ENCODE assay signal across 9 cellular contexts in the genomic region with DNA sequence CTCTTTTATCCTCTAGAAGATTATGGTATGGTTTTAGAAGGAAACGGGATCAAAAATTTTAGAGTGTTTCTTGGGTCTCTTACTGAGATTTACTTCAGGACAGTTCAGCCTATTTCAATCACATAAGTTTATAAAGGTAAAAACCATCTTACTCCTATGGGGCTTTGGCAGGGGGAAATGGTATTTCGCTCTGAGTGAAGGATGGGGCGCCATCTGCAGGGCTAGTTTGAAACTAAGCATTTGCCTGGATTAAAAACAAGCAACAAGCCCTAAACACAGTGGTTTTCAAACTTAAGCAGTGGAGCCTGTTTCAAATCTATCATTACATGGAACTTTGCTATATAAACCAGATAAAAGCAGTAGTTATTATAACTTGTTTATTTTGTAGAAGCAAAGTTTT.
DNase-seq lines count a peak whose midpoint lies in the region; ATAC-seq and TF ChIP-seq lines count a peak whose summit lies in the region.
"Had no signal": no experiment of that assay in that cellular context is flagged by ENCODE, and none has a peak within 500 bp of the region (broad histone marks: within the 10 kb centered on the region; RNA-seq: fewer than 3 reads in every experiment).

No MANE protein-coding gene starts in this region.

- H3K9me3 Mint-ChIP-seq in activated CD4-positive, alpha-beta T cell treated with anti-CD3 and anti-CD28 coated beads for 36 hours (ENCODE audit: low read depth) = no peaks in the 10 kb centered on the region
- no peaks in the 10 kb centered on the region for H3K9me3 Mint-ChIP-seq in activated CD8-positive, alpha-beta T cell treated with anti-CD3 and anti-CD28 coated beads, Interleukin-2, amount 10 ng/mL, durations not matched to agents 7 days and 5 days (ENCODE audit: insufficient read depth)
- peaks cover 14% of the 10 kb centered on the region for H3K9me3 Mint-ChIP-seq in progenitor cell of endocrine pancreas (ENCODE audit: low read depth)

- peak; percentile 65 for TF ChIP-seq CTCF in progenitor cell of endocrine pancreas (IDR thresholded peaks at IDR 0.05; ENCODE audit: unreplicated experiment)

- POLR2A ChIA-PET in activated CD4-positive, alpha-beta T cell treated with anti-CD3 and anti-CD28 coated beads for 36 hours (lab: Charles Lee) = no interaction called here
- POLR2A ChIA-PET in activated CD8-positive, alpha-beta T cell treated with anti-CD3 and anti-CD28 coated beads, Interleukin-2, amount 10 ng/mL, durations not matched to agents 7 days and 5 days (lab: Charles Lee) = no interaction called here

- intact Hi-C loops in activated CD4-positive, alpha-beta T cell treated with anti-CD3 and anti-CD28 coated beads for 36 hours (cut with DNase I, micrococcal nuclease) = no loop called here

- H3K36me3 Mint-ChIP-seq in activated CD4-positive, alpha-beta T cell treated with anti-CD3 and anti-CD28 coated beads for 36 hours (ENCODE audit: low read depth) = no peaks in the 10 kb centered on the region
- H3K36me3 Mint-ChIP-seq in activated CD8-positive, alpha-beta T cell treated with anti-CD3 and anti-CD28 coated beads, Interleukin-2, amount 10 ng/mL, durations not matched to agents 7 days and 5 days (ENCODE audit: low read depth) = no peaks in the 10 kb centered on the region
- H3K36me3 Mint-ChIP-seq in progenitor cell of endocrine pancreas (ENCODE audit: insufficient read depth) = no peaks in the 10 kb centered on the region
- H3K36me3 Mint-ChIP-seq: CD4-positive, CD25-positive, alpha-beta regulatory T cell had no signal

- H3K4me3 Mint-ChIP-seq in activated CD4-positive, alpha-beta T cell treated with anti-CD3 and anti-CD28 coated beads for 36 hours = no peak overlapping the region
- H3K4me3 Mint-ChIP-seq in activated CD8-positive, alpha-beta T cell treated with anti-CD3 and anti-CD28 coated beads, Interleukin-2, amount 10 ng/mL, durations not matched to agents 7 days and 5 days = no peak overlapping the region
- no peak overlapping the region for H3K4me3 Mint-ChIP-seq in progenitor cell of endocrine pancreas (ENCODE audit: low read depth)
- H3K4me3 Mint-ChIP-seq: CD4-positive, CD25-positive, alpha-beta regulatory T cell had no signal

- ATAC-seq in activated CD4-positive, alpha-beta T cell treated with anti-CD3 and anti-CD28 coated beads for 36 hours = no peak
- no peak for ATAC-seq in activated CD8-positive, alpha-beta T cell treated with anti-CD3 and anti-CD28 coated beads, Interleukin-2, amount 10 ng/mL, durations not matched to agents 7 days and 5 days
- no peak for ATAC-seq in GM21529 (IDR thresholded peaks at IDR 0.05; ENCODE audit: unreplicated experiment)

- H3K27me3 Mint-ChIP-seq in activated CD4-positive, alpha-beta T cell treated with anti-CD3 and anti-CD28 coated beads for 36 hours = no peaks in the 10 kb centered on the region
- no peaks in the 10 kb centered on the region for H3K27me3 Mint-ChIP-seq in activated CD8-positive, alpha-beta T cell treated with anti-CD3 and anti-CD28 coated beads, Interleukin-2, amount 10 ng/mL, durations not matched to agents 7 days and 5 days (ENCODE audit: low read depth)
- no peaks in the 10 kb centered on the region for H3K27me3 Mint-ChIP-seq in progenitor cell of endocrine pancreas
- H3K27me3 Mint-ChIP-seq: CD4-positive, CD25-positive, alpha-beta regulatory T cell had no signal

- CTCF ChIA-PET in activated CD4-positive, alpha-beta T cell treated with anti-CD3 and anti-CD28 coated beads for 36 hours (lab: Charles Lee) = no interaction called here
- CTCF ChIA-PET in activated CD8-positive, alpha-beta T cell treated with anti-CD3 and anti-CD28 coated beads, Interleukin-2, amount 10 ng/mL, durations not matched to agents 7 days and 5 days (lab: Charles Lee) = no interaction called here

- H3K27ac Mint-ChIP-seq in activated CD4-positive, alpha-beta T cell treated with anti-CD3 and anti-CD28 coated beads for 36 hours = no peak overlapping the region
- no peak overlapping the region for H3K27ac Mint-ChIP-seq in activated CD8-positive, alpha-beta T cell treated with anti-CD3 and anti-CD28 coated beads, Interleukin-2, amount 10 ng/mL, durations not matched to agents 7 days and 5 days
- no peak overlapping the region for H3K27ac Mint-ChIP-seq in progenitor cell of endocrine pancreas
- H3K27ac Mint-ChIP-seq: CD4-positive, CD25-positive, alpha-beta regulatory T cell had no signal

- H3K4me1 Mint-ChIP-seq in activated CD4-positive, alpha-beta T cell treated with anti-CD3 and anti-CD28 coated beads for 36 hours = no peaks in the 10 kb centered on the region
- no peaks in the 10 kb centered on the region for H3K4me1 Mint-ChIP-seq in activated CD8-positive, alpha-beta T cell treated with anti-CD3 and anti-CD28 coated beads, Interleukin-2, amount 10 ng/mL, durations not matched to agents 7 days and 5 days (ENCODE audit: low read depth)
- H3K4me1 Mint-ChIP-seq in progenitor cell of endocrine pancreas (ENCODE audit: low read depth) = no peaks in the 10 kb centered on the region
- H3K4me1 Mint-ChIP-seq: CD4-positive, CD25-positive, alpha-beta regulatory T cell had no signal

- DNase-seq in activated CD4-positive, alpha-beta T cell treated with anti-CD3 and anti-CD28 coated beads for 36 hours = peak; percentile 31
- no peak for DNase-seq in activated CD4-positive, alpha-beta T cell treated with anti-CD3 and anti-CD28 coated beads, Interleukin-2, amount 50 U/mL, for 4 hours
- DNase-seq in M059J (ENCODE audit: low read depth) (peak; percentile 1), progenitor cell of endocrine pancreas (ENCODE audit: low spot score, unreplicated experiment) (no peak), DMS79 (lab: John Stamatoyannopoulos, UW) (no peak)
- DNase-seq in activated CD8-positive, alpha-beta T cell treated with anti-CD3 and anti-CD28 coated beads, Interleukin-2, amount 10 ng/mL, durations not matched to agents 7 days and 5 days = peak; percentile 20
- no peak for DNase-seq in activated CD4-positive, CD25-positive, alpha-beta regulatory T cell treated with anti-CD3 and anti-CD28 coated beads, Interleukin-2, amount 50 U/mL, for 72 hours

Comparison
In these comparisons a context has a peak if more than half of its experiments do, and no peak if none do; other contexts are left out.
1. DNase-seq: peak in activated CD4-positive, alpha-beta T cell treated with anti-CD3 and anti-CD28 coated beads for 36 hours (single experiment), M059J (single experiment) and activated CD8-positive, alpha-beta T cell treated with anti-CD3 and anti-CD28 coated beads, Interleukin-2, amount 10 ng/mL, durations not matched to agents 7 days and 5 days (single experiment); none in activated CD4-positive, alpha-beta T cell treated with anti-CD3 and anti-CD28 coated beads, Interleukin-2, amount 50 U/mL, for 4 hours (0 of 2), progenitor cell of endocrine pancreas (single experiment), DMS79 (single experiment) and activated CD4-positive, CD25-positive, alpha-beta regulatory T cell treated with anti-CD3 and anti-CD28 coated beads, Interleukin-2, amount 50 U/mL, for 72 hours (single experiment).